ENCODE assay signal across 1 cellular context in the genomic region with DNA sequence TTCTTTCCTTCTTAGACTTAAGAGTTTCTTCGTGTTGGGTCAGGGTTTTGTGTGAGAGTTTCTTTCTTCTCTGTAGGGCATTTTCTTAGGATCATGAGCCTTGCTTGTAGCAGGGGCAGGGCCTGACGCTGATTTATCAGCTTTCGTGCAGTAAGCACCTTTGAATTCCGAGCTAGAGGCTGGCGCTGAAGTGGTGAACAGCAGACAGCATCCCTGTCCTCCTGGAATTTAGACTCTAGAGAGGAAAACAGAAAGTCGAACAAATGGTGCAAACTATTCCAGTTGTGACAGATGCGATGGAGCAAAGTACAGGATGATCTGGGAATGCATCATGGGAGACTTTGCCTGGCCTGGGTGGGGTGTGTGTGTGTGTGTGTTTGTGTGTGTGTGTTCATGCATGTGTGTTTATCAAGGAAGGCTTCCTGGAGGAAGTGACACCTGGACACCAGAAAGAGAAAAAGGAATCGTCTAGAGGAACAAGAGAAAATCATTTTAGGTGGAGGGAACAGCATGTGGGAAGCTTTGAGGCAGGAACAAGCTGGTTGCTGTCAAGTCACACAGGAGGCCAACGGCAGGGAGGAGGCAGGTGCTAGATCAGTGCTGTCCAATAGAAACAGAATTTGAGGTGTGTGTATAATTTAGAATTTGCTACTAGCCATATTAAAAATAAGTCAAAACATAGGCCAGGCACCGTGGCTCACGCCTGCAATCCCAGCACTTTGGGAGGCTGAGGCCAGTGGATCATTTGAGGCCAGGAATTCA.
TF ChIP-seq lines count a peak whose summit lies in the region.

No MANE protein-coding gene starts in this region.

TF ChIP-seq in HepG2, 621 proteins besides CTCF, POLR2A, EP300 and RAD21 (continued from another document and continues in another):
- TF ChIP-seq, protein P1, sequence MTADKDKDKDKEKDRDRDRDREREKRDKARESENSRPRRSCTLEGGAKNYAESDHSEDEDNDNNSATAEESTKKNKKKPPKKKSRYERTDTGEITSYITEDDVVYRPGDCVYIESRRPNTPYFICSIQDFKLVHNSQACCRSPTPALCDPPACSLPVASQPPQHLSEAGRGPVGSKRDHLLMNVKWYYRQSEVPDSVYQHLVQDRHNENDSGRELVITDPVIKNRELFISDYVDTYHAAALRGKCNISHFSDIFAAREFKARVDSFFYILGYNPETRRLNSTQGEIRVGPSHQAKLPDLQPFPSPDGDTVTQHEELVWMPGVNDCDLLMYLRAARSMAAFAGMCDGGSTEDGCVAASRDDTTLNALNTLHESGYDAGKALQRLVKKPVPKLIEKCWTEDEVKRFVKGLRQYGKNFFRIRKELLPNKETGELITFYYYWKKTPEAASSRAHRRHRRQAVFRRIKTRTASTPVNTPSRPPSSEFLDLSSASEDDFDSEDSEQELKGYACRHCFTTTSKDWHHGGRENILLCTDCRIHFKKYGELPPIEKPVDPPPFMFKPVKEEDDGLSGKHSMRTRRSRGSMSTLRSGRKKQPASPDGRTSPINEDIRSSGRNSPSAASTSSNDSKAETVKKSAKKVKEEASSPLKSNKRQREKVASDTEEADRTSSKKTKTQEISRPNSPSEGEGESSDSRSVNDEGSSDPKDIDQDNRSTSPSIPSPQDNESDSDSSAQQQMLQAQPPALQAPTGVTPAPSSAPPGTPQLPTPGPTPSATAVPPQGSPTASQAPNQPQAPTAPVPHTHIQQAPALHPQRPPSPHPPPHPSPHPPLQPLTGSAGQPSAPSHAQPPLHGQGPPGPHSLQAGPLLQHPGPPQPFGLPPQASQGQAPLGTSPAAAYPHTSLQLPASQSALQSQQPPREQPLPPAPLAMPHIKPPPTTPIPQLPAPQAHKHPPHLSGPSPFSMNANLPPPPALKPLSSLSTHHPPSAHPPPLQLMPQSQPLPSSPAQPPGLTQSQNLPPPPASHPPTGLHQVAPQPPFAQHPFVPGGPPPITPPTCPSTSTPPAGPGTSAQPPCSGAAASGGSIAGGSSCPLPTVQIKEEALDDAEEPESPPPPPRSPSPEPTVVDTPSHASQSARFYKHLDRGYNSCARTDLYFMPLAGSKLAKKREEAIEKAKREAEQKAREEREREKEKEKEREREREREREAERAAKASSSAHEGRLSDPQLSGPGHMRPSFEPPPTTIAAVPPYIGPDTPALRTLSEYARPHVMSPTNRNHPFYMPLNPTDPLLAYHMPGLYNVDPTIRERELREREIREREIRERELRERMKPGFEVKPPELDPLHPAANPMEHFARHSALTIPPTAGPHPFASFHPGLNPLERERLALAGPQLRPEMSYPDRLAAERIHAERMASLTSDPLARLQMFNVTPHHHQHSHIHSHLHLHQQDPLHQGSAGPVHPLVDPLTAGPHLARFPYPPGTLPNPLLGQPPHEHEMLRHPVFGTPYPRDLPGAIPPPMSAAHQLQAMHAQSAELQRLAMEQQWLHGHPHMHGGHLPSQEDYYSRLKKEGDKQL (CRISPR knock-in tag; IDR thresholded peaks at IDR 0.05; ENCODE audit: low read depth): no peak
- TF ChIP-seq NFATC3 (CRISPR knock-in tag; IDR thresholded peaks at IDR 0.05) (no peak), SSRP1 (CRISPR knock-in tag; IDR thresholded peaks at IDR 0.05) (no peak), IRX3 (CRISPR knock-in tag; IDR thresholded peaks at IDR 0.05; ENCODE audit: borderline replicate concordance, low read depth) (no peak), NR2C2 (CRISPR knock-in tag; IDR thresholded peaks at IDR 0.05; ENCODE audit: borderline replicate concordance) (peak; percentile 60; the same call in 1 of the 2 replicates), ZBTB20 (CRISPR knock-in tag; IDR thresholded peaks at IDR 0.05; ENCODE audit: borderline replicate concordance, low read depth) (peak; percentile 82; the same call in 1 of the 2 replicates), ZNF703 (CRISPR knock-in tag; IDR thresholded peaks at IDR 0.05; ENCODE audit: borderline replicate concordance) (no peak), BCLAF1 (IDR thresholded peaks at IDR 0.05) (no peak), ZNF224 (CRISPR knock-in tag; IDR thresholded peaks at IDR 0.05) (no peak), MEIS2 (CRISPR knock-in tag; IDR thresholded peaks at IDR 0.05) (peak; percentile 82; the same call in 1 of the 2 replicates), NFRKB (IDR thresholded peaks at IDR 0.05) (no peak), JARID2 (CRISPR knock-in tag; IDR thresholded peaks at IDR 0.05; ENCODE audit: insufficient replicate concordance) (no peak), REPIN1 (CRISPR knock-in tag; IDR thresholded peaks at IDR 0.05; ENCODE audit: borderline replicate concordance, low read depth) (peak; percentile 96), ASH2L (IDR thresholded peaks at IDR 0.05; ENCODE audit: insufficient read length, low read depth, low read length) (peak; percentile 64), RFX3 (CRISPR knock-in tag; IDR thresholded peaks at IDR 0.05) (no peak), CBX2 (IDR thresholded peaks at IDR 0.05; ENCODE audit: low read depth, low read length) (no peak), CBX2 (CRISPR knock-in tag; IDR thresholded peaks at IDR 0.05; ENCODE audit: low read depth) (no peak), ZNF792 (CRISPR knock-in tag; IDR thresholded peaks at IDR 0.05) (peak; percentile 53; the same call in 1 of the 2 replicates)
- TF ChIP-seq, protein P2, sequence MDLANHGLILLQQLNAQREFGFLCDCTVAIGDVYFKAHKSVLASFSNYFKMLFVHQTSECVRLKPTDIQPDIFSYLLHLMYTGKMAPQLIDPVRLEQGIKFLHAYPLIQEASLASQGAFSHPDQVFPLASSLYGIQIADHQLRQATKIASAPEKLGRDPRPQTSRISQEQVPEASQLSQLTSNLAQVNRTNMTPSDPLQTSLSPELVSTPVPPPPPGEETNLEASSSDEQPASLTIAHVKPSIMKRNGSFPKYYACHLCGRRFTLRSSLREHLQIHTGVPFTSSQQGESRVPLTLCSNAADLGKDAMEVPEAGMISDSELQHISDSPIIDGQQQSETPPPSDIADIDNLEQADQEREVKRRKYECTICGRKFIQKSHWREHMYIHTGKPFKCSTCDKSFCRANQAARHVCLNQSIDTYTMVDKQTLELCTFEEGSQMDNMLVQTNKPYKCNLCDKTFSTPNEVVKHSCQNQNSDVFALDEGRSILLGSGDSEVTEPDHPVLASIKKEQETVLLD (CRISPR knock-in tag; IDR thresholded peaks at IDR 0.05; ENCODE audit: low read depth): no peak
- TF ChIP-seq, protein P3, sequence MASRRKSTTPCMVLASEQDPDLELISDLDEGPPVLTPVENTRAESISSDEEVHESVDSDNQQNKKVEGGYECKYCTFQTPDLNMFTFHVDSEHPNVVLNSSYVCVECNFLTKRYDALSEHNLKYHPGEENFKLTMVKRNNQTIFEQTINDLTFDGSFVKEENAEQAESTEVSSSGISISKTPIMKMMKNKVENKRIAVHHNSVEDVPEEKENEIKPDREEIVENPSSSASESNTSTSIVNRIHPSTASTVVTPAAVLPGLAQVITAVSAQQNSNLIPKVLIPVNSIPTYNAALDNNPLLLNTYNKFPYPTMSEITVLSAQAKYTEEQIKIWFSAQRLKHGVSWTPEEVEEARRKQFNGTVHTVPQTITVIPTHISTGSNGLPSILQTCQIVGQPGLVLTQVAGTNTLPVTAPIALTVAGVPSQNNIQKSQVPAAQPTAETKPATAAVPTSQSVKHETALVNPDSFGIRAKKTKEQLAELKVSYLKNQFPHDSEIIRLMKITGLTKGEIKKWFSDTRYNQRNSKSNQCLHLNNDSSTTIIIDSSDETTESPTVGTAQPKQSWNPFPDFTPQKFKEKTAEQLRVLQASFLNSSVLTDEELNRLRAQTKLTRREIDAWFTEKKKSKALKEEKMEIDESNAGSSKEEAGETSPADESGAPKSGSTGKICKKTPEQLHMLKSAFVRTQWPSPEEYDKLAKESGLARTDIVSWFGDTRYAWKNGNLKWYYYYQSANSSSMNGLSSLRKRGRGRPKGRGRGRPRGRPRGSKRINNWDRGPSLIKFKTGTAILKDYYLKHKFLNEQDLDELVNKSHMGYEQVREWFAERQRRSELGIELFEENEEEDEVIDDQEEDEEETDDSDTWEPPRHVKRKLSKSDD (CRISPR knock-in tag; IDR thresholded peaks at IDR 0.05; ENCODE audit: low read depth): peak; percentile 71; the same call in 1 of the 2 replicates
- TF ChIP-seq, protein P4, sequence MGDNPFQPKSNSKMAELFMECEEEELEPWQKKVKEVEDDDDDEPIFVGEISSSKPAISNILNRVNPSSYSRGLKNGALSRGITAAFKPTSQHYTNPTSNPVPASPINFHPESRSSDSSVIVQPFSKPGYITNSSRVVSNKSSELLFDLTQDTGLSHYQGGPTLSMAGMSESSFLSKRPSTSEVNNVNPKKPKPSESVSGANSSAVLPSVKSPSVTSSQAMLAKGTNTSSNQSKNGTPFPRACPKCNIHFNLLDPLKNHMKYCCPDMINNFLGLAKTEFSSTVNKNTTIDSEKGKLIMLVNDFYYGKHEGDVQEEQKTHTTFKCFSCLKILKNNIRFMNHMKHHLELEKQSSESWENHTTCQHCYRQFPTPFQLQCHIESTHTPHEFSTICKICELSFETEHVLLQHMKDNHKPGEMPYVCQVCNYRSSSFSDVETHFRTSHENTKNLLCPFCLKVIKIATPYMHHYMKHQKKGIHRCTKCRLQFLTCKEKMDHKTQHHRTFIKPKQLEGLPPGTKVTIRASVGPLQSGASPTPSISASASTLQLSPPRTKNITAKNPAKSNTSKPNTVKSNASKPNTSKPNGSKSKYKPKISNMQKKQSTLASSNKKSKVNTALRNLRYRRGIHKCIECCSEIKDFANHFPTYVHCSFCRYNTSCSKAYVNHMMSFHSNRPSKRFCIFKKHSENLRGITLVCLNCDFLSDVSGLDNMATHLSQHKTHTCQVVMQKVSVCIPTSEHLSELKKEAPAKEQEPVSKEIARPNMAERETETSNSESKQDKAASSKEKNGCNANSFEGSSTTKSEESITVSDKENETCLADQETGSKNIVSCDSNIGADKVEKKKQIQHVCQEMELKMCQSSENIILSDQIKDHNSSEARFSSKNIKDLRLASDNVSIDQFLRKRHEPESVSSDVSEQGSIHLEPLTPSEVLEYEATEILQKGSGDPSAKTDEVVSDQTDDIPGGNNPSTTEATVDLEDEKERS (CRISPR knock-in tag; IDR thresholded peaks at IDR 0.05): peak; percentile 86
- TF ChIP-seq, protein P5, sequence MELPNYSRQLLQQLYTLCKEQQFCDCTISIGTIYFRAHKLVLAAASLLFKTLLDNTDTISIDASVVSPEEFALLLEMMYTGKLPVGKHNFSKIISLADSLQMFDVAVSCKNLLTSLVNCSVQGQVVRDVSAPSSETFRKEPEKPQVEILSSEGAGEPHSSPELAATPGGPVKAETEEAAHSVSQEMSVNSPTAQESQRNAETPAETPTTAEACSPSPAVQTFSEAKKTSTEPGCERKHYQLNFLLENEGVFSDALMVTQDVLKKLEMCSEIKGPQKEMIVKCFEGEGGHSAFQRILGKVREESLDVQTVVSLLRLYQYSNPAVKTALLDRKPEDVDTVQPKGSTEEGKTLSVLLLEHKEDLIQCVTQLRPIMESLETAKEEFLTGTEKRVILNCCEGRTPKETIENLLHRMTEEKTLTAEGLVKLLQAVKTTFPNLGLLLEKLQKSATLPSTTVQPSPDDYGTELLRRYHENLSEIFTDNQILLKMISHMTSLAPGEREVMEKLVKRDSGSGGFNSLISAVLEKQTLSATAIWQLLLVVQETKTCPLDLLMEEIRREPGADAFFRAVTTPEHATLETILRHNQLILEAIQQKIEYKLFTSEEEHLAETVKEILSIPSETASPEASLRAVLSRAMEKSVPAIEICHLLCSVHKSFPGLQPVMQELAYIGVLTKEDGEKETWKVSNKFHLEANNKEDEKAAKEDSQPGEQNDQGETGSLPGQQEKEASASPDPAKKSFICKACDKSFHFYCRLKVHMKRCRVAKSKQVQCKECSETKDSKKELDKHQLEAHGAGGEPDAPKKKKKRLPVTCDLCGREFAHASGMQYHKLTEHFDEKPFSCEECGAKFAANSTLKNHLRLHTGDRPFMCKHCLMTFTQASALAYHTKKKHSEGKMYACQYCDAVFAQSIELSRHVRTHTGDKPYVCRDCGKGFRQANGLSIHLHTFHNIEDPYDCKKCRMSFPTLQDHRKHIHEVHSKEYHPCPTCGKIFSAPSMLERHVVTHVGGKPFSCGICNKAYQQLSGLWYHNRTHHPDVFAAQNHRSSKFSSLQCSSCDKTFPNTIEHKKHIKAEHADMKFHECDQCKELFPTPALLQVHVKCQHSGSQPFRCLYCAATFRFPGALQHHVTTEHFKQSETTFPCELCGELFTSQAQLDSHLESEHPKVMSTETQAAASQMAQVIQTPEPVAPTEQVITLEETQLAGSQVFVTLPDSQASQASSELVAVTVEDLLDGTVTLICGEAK (IDR thresholded peaks at IDR 0.05): no peak
- TF ChIP-seq, protein P5 (CRISPR knock-in tag; IDR thresholded peaks at IDR 0.05): peak; percentile 64; the same call in 1 of the 2 replicates
